Comparison of ENCODE assay signal across 1 cellular context in genomic region chr5:142831019-142831403, GRCh38.
TF ChIP-seq lines count a peak whose summit lies in the region.

No MANE protein-coding gene starts in this region.

TF ChIP-seq in IMR-90, 13 proteins besides CTCF, POLR2A, EP300 and RAD21 (continued from another document):
- TF ChIP-seq BHLHE40 (IDR thresholded peaks at IDR 0.05; ENCODE audit: low read depth, low read length) (no peak), MAZ (IDR thresholded peaks at IDR 0.05; ENCODE audit: borderline replicate concordance, low read depth, low read length) (no peak; the same call in 1 of the 2 replicates), FOS (IDR thresholded peaks at IDR 0.05; ENCODE audit: low read depth, low read length) (no peak), MAFK (IDR thresholded peaks at IDR 0.05; ENCODE audit: low read depth, low read length) (no peak), CEBPB (IDR thresholded peaks at IDR 0.05; ENCODE audit: low read depth, low read length) (no peak), NFE2L2 (IDR thresholded peaks at IDR 0.05; ENCODE audit: low read depth, low read length) (no peak)
- TF ChIP-seq, protein P1, sequence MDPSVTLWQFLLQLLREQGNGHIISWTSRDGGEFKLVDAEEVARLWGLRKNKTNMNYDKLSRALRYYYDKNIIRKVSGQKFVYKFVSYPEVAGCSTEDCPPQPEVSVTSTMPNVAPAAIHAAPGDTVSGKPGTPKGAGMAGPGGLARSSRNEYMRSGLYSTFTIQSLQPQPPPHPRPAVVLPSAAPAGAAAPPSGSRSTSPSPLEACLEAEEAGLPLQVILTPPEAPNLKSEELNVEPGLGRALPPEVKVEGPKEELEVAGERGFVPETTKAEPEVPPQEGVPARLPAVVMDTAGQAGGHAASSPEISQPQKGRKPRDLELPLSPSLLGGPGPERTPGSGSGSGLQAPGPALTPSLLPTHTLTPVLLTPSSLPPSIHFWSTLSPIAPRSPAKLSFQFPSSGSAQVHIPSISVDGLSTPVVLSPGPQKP (IDR thresholded peaks at IDR 0.05; ENCODE audit: borderline replicate concordance, low read depth, low read length): no peak
